8 cellular contexts compared by ENCODE assay signal in genomic region chr11:121291896-121292502, GRCh38. TPM values are rescaled to one million over a fixed set of nuclear protein-coding genes. Genes with fewer than 3 reads are reported as not detected.
DNase-seq lines count a peak whose midpoint lies in the region; ATAC-seq and TF ChIP-seq lines count a peak whose summit lies in the region.

No MANE protein-coding gene starts in this region.

- CTCF ChIA-PET in WTC11 (lab: Charles Lee) = interaction anchor here (0.8 to 2.1 kb wide), 6 partner anchors 36 to 97 kb away, joined by 3 to 6 read pairs (median 4); no protein-coding TSS in a partner anchor

- H3K27ac Mint-ChIP-seq in GM23338 (peak overlapping the region; percentile 96), WTC11 (peak overlapping the region; percentile 100)

- H3K4me1 Mint-ChIP-seq in GM23338 = peaks cover 34% of the 10 kb centered on the region
- H3K4me1 Mint-ChIP-seq in WTC11 = peaks cover 38% of the 10 kb centered on the region

- H3K4me1 ChIP-seq in GM23338 (ENCODE audit: insufficient read depth) (peaks cover 39% of the 10 kb centered on the region), Loucy (ENCODE audit: insufficient read depth, low read length, poor library complexity, severe bottlenecking) (peaks cover 38% of the 10 kb centered on the region), cardiac muscle cell (ENCODE audit: low read depth) (peaks cover 19% of the 10 kb centered on the region), psoas muscle (peaks cover 9% of the 10 kb centered on the region)

- H3K4me3 Mint-ChIP-seq in GM23338 (peak overlapping the region; percentile 94), WTC11 (peak overlapping the region; percentile 95)

- POLR2A ChIA-PET in WTC11 (lab: Charles Lee) = interaction anchor here (0.7 to 1.1 kb wide), 5 partner anchors 11 to 51 kb away, joined by 3 read pairs; no protein-coding TSS in a partner anchor

- no peak for TF ChIP-seq CTCF in GM12875 (IDR thresholded peaks at IDR 0.05; ENCODE audit: borderline replicate concordance, insufficient read depth, low read depth, low read length)
- TF ChIP-seq CTCF in GM23338 (conservative IDR thresholded peaks at IDR 0.05; ENCODE audit: low read depth in 2 of 2) = no peak
- no peak for TF ChIP-seq CTCF in Loucy (conservative IDR thresholded peaks at IDR 0.05; ENCODE audit: low read length)
- TF ChIP-seq CTCF in WTC11 (IDR thresholded peaks at IDR 0.05) = no peak
- TF ChIP-seq CTCF in cardiac muscle cell (IDR thresholded peaks at IDR 0.05; ENCODE audit: low read depth, low read length) = no peak
- no peak for TF ChIP-seq CTCF in psoas muscle (IDR thresholded peaks at IDR 0.05)

- DNase-seq in GM23338 (ENCODE audit: low spot score) (peak; percentile 36), WTC11 (ENCODE audit: low spot score) (no peak), cardiac muscle cell (ENCODE audit: low read depth in 1 of 2, low spot score in 1 of 2) (peak; percentile 7 to 43), psoas muscle (no peak), UCSD-AML1 (lab: John Stamatoyannopoulos, UW; ENCODE audit: unreplicated experiment) (no peak)

- H3K9me2 ChIP-seq in GM23338 (ENCODE audit: insufficient read depth) = no peaks in the 10 kb centered on the region
- no peaks in the 10 kb centered on the region for H3K9me2 ChIP-seq in Loucy (replicated peaks; ENCODE audit: low read depth, low read length)

- ATAC-seq in GM23338 (peak; percentile 30), WTC11 (peak; percentile 33), psoas muscle (peak; percentile 2 to 10 (median 2)), HG03354 (IDR thresholded peaks at IDR 0.05; ENCODE audit: poor library complexity, severe bottlenecking, unreplicated experiment) (no peak)

- peak overlapping the region; percentile 100 for H3K4me3 ChIP-seq in GM12875 (ENCODE audit: low read depth, low read length)
- H3K4me3 ChIP-seq in GM23338 = peak overlapping the region; percentile 80
- H3K4me3 ChIP-seq in Loucy (ENCODE audit: low read length, poor library complexity, severe bottlenecking) = peak overlapping the region; percentile 83
- H3K4me3 ChIP-seq in cardiac muscle cell = peak overlapping the region; percentile 76
- H3K4me3 ChIP-seq in psoas muscle = peak overlapping the region; percentile 70

- 1 to 2% (median 1%) methylated on average over 19 of the region's 19 CpGs for WGBS in psoas muscle, 3 donors

- H3K27ac ChIP-seq in GM23338 (ENCODE audit: low read depth) (peak overlapping the region; percentile 90), cardiac muscle cell (peak overlapping the region; percentile 91), psoas muscle (peak overlapping the region; percentile 67)

- no peaks in the 10 kb centered on the region for H3K36me3 ChIP-seq in GM23338 (ENCODE audit: insufficient read depth)
- H3K36me3 ChIP-seq in Loucy (ENCODE audit: insufficient read depth, low read length) = no peaks in the 10 kb centered on the region
- peaks cover 5% of the 10 kb centered on the region for H3K36me3 ChIP-seq in cardiac muscle cell
- no peaks in the 10 kb centered on the region for H3K36me3 ChIP-seq in psoas muscle (ENCODE audit: insufficient read depth in 1 of 2, low read depth in 1 of 2)

- peaks cover 19% of the 10 kb centered on the region for H3K27me3 Mint-ChIP-seq in GM23338 (ENCODE audit: insufficient read depth, low read depth, poor library complexity)
- no peaks in the 10 kb centered on the region for H3K27me3 Mint-ChIP-seq in WTC11 (ENCODE audit: low read depth)

- H3K9ac ChIP-seq in Loucy (ENCODE audit: low read depth, low read length, poor library complexity, severe bottlenecking) = peak overlapping the region; percentile 94

- H3K9me3 Mint-ChIP-seq in GM23338 = no peaks in the 10 kb centered on the region
- peaks cover 10% of the 10 kb centered on the region for H3K9me3 Mint-ChIP-seq in WTC11

- intact Hi-C loops in psoas muscle (cut with DNase I) = no loop called here

- 0 out of 2 replicates have a peak, but pooled peaks cover 3% of the 10 kb centered on the region for H3F3A ChIP-seq in GM23338 (replicated peaks; ENCODE audit: low read depth)
- H3F3A ChIP-seq in Loucy (ENCODE audit: low read depth) = no peaks in the 10 kb centered on the region

- H3K36me3 Mint-ChIP-seq in GM23338 (ENCODE audit: low read depth) = peaks cover 7% of the 10 kb centered on the region; the same call in 1 of the 3 replicates
- H3K36me3 Mint-ChIP-seq in WTC11 = peaks cover 2% of the 10 kb centered on the region; the same call in 1 of the 2 replicates

- H3K79me2 ChIP-seq in GM23338 (replicated peaks; ENCODE audit: insufficient read depth) (peaks cover 42% of the 10 kb centered on the region), Loucy (ENCODE audit: insufficient read depth, low read length) (peaks cover 43% of the 10 kb centered on the region)

- H4K20me1 ChIP-seq in GM23338 (replicated peaks; ENCODE audit: insufficient read depth) (peaks cover 6% of the 10 kb centered on the region; the same call in 1 of the 2 replicates), Loucy (ENCODE audit: insufficient read depth, low read length, poor library complexity, severe bottlenecking) (peaks cover 38% of the 10 kb centered on the region)

- no peaks in the 10 kb centered on the region for H3K9me3 ChIP-seq in Loucy (ENCODE audit: insufficient read depth, low read depth, low read length)
- H3K9me3 ChIP-seq in cardiac muscle cell (ENCODE audit: low read depth) = no peaks in the 10 kb centered on the region
- H3K9me3 ChIP-seq in psoas muscle = no peaks in the 10 kb centered on the region

- H3K27me3 ChIP-seq in GM23338 (ENCODE audit: insufficient read depth) (no peaks in the 10 kb centered on the region), Loucy (ENCODE audit: insufficient read depth, low read length, poor library complexity, severe bottlenecking) (no peaks in the 10 kb centered on the region), cardiac muscle cell (no peaks in the 10 kb centered on the region), psoas muscle (ENCODE audit: insufficient read depth in 3 of 3, low read length in 2 of 3) (no peaks in the 10 kb centered on the region)

- H3K4me2 ChIP-seq in GM23338 (peak overlapping the region; percentile 95), Loucy (ENCODE audit: low read depth, low read length, poor library complexity, severe bottlenecking) (peak overlapping the region; percentile 73)

- H2AFZ ChIP-seq in GM23338 (peak overlapping the region; percentile 88), Loucy (ENCODE audit: low read length) (peak overlapping the region; percentile 86)

TF ChIP-seq in GM23338, 12 proteins besides CTCF, POLR2A, EP300 and RAD21 (continues in another document):
- no peak for TF ChIP-seq EZH2phosphoT487 (IDR thresholded peaks at IDR 0.05; ENCODE audit: unreplicated experiment)

TF ChIP-seq in WTC11, 78 proteins besides CTCF, POLR2A, EP300 and RAD21:
- TF ChIP-seq OVOL2 (CRISPR knock-in tag; IDR thresholded peaks at IDR 0.05; ENCODE audit: borderline replicate concordance) = no peak
- no peak for TF ChIP-seq SP1 (CRISPR knock-in tag; conservative IDR thresholded peaks at IDR 0.05)

RNA-seq across cellular contexts. Expression of gene SC5D, which starts 0.6 kb away (rescaled TPM):
- total RNA-seq in GM23338 (2014; rRNA removed; shearing (Covaris generic)) = 118 and 138 TPM in 2 replicates
- 66.7 and 79.0 TPM in 2 replicates for polyA plus RNA-seq in GM23338 (2016; fragmentation: Nextera tagmentation; extraction: Ambion mirVana)
- total RNA-seq in WTC11 (2021) = 78.6 to 81.9 TPM (median 79.2 TPM) in 3 replicates
- total RNA-seq in cardiac muscle cell = 246 and 343 TPM in 2 replicates
- polyA plus RNA-seq in cardiac muscle cell = 475 and 620 TPM in 2 replicates
- total RNA-seq in psoas muscle = 10 to 100 TPM in 1 of 4 donors, 1 to 10 TPM in 3; 7.1 to 12.5 (median 7.5) TPM
- 10 to 100 TPM in 1 of 3 donors, 1 to 10 TPM in 2; 4.7 to 12.4 (median 5.0) TPM for polyA plus RNA-seq in psoas muscle

Comparison
In these comparisons a context has a peak if more than half of its experiments do, and no peak if none do; other contexts are left out.
1. DNase-seq: peak in GM23338 (single experiment) and cardiac muscle cell (2 of 2); none in WTC11 (single experiment), psoas muscle (0 of 2) and UCSD-AML1 (single experiment).
2. Peak in every context shown above with its lines, with median percentiles within 50 percentile points of each other: H3K4me3 ChIP-seq and H3K27ac ChIP-seq.